ENCODE assay signal across 12 cellular contexts in genomic region chr18:26134110-26134509, GRCh38. TPM values are rescaled to one million over a fixed set of nuclear protein-coding genes. Genes with fewer than 3 reads are reported as not detected.
A peak's percentile ranks its signal among the peaks of the same experiment; 100 is the strongest.
DNase-seq lines count a peak whose midpoint lies in the region; ATAC-seq and TF ChIP-seq lines count a peak whose summit lies in the region.
"Had no signal": no experiment of that assay in that cellular context is flagged by ENCODE, and none has a peak within 500 bp of the region (broad histone marks: within the 10 kb centered on the region; RNA-seq: fewer than 3 reads in every experiment).

No MANE protein-coding gene starts in this region.

- no peaks in the 10 kb centered on the region for H3F3A ChIP-seq in GM23338 (replicated peaks; ENCODE audit: low read depth)

- intact Hi-C loops in CD8-positive, alpha-beta T cell (cut with DNase I, micrococcal nuclease) = loop anchor here in 1 of 2 experiments (5.0 kb wide), 1 partner anchor 42 kb away; the partner anchor contains the start of gene SS18
- intact Hi-C loops in Caco-2 (cut with micrococcal nuclease; ENCODE audit: unreplicated experiment) = no loop called here

- H2AFZ ChIP-seq in GM23338 = peak overlapping the region; percentile 84

- H3K9me3 ChIP-seq in CD8-positive, alpha-beta T cell (ENCODE audit: low read length) = no peaks in the 10 kb centered on the region
- no peaks in the 10 kb centered on the region for H3K9me3 ChIP-seq in Caco-2

- no TSS peak for BruUV-seq in Caco-2 (replicated peaks; lab: Mats Ljungman, UMichigan)

- no peaks in the 10 kb centered on the region for H3K36me3 ChIP-seq in CD8-positive, alpha-beta T cell (ENCODE audit: insufficient read depth, low read length)
- H3K36me3 ChIP-seq in GM23338 (ENCODE audit: insufficient read depth) = no peaks in the 10 kb centered on the region
- no peaks in the 10 kb centered on the region for H3K36me3 ChIP-seq in Caco-2 (ENCODE audit: control insufficient read depth, insufficient read depth, low read length)
- H3K36me3 ChIP-seq: stomach had no signal

- H3K27ac Mint-ChIP-seq in CD8-positive, alpha-beta T cell = peak overlapping the region; percentile 88
- H3K27ac Mint-ChIP-seq in GM23338 = no peak overlapping the region
- H3K27ac Mint-ChIP-seq in activated CD8-positive, alpha-beta T cell treated with anti-CD3 and anti-CD28 coated beads, Interleukin-2, amount 10 ng/mL, durations not matched to agents 7 days and 5 days = peak overlapping the region; percentile 86
- peak overlapping the region; percentile 77 to 95 (median 93) for H3K27ac Mint-ChIP-seq in naive thymus-derived CD8-positive, alpha-beta T cell
- H3K27ac Mint-ChIP-seq in Caco-2 (ENCODE audit: unreplicated experiment) = no peak overlapping the region
- H3K27ac Mint-ChIP-seq: brain had no signal

- H3K36me3 Mint-ChIP-seq in CD8-positive, alpha-beta T cell = no peaks in the 10 kb centered on the region
- no peaks in the 10 kb centered on the region for H3K36me3 Mint-ChIP-seq in GM23338 (ENCODE audit: low read depth)
- no peaks in the 10 kb centered on the region for H3K36me3 Mint-ChIP-seq in activated CD8-positive, alpha-beta T cell treated with anti-CD3 and anti-CD28 coated beads, Interleukin-2, amount 10 ng/mL, durations not matched to agents 7 days and 5 days (ENCODE audit: low read depth)
- peaks cover 0 to 4% (median 0%) of the 10 kb centered on the region in 3 donors for H3K36me3 Mint-ChIP-seq in naive thymus-derived CD8-positive, alpha-beta T cell
- H3K36me3 Mint-ChIP-seq in Caco-2 (ENCODE audit: insufficient read depth, unreplicated experiment) = no peaks in the 10 kb centered on the region
- H3K36me3 Mint-ChIP-seq: brain had no signal

- no peaks in the 10 kb centered on the region for H3K27me3 ChIP-seq in CD8-positive, alpha-beta T cell (ENCODE audit: insufficient read depth, low read length)
- H3K27me3 ChIP-seq in GM23338 (ENCODE audit: insufficient read depth) (peaks cover 5% of the 10 kb centered on the region), Caco-2 (replicated peaks; ENCODE audit: control insufficient read depth, insufficient read depth, low read length) (no peaks in the 10 kb centered on the region)
- H3K27me3 ChIP-seq: stomach had no signal

- H3K27me3 Mint-ChIP-seq in CD8-positive, alpha-beta T cell (ENCODE audit: low read depth) = no peaks in the 10 kb centered on the region
- no peaks in the 10 kb centered on the region for H3K27me3 Mint-ChIP-seq in GM23338 (ENCODE audit: insufficient read depth, low read depth, poor library complexity)
- H3K27me3 Mint-ChIP-seq in activated CD8-positive, alpha-beta T cell treated with anti-CD3 and anti-CD28 coated beads, Interleukin-2, amount 10 ng/mL, durations not matched to agents 7 days and 5 days (ENCODE audit: low read depth) = no peaks in the 10 kb centered on the region
- no peaks in the 10 kb centered on the region for H3K27me3 Mint-ChIP-seq in naive thymus-derived CD8-positive, alpha-beta T cell
- peaks cover 6% of the 10 kb centered on the region for H3K27me3 Mint-ChIP-seq in Caco-2 (ENCODE audit: insufficient read depth, unreplicated experiment)
- H3K27me3 Mint-ChIP-seq: brain had no signal

- H3K4me1 ChIP-seq in CD8-positive, alpha-beta T cell (ENCODE audit: insufficient read depth, low read length) = no peaks in the 10 kb centered on the region
- H3K4me1 ChIP-seq in GM23338 (ENCODE audit: insufficient read depth) (no peaks in the 10 kb centered on the region), Caco-2 (no peaks in the 10 kb centered on the region)
- H3K4me1 ChIP-seq: stomach had no signal

- CTCF ChIA-PET in CD8-positive, alpha-beta T cell (lab: Charles Lee) = interaction anchor here (0.8 kb wide), 1 partner anchor 41 kb away, joined by 3 read pairs; no protein-coding TSS in a partner anchor
- CTCF ChIA-PET in activated CD8-positive, alpha-beta T cell treated with anti-CD3 and anti-CD28 coated beads, Interleukin-2, amount 10 ng/mL, durations not matched to agents 7 days and 5 days (lab: Charles Lee) = no interaction called here
- CTCF ChIA-PET in Caco-2 (lab: Charles Lee) = no interaction called here

- peak overlapping the region; percentile 39 for H3K27ac ChIP-seq in CD8-positive, alpha-beta T cell (ENCODE audit: low read depth, low read length)
- no peak overlapping the region for H3K27ac ChIP-seq in GM23338 (ENCODE audit: low read depth)
- H3K27ac ChIP-seq: stomach had no signal

- no peaks in the 10 kb centered on the region for H3K4me1 Mint-ChIP-seq in CD8-positive, alpha-beta T cell (ENCODE audit: low read depth)
- H3K4me1 Mint-ChIP-seq in GM23338 (peaks cover 8% of the 10 kb centered on the region; the same call in 2 of the 3 replicates), Caco-2 (ENCODE audit: low read depth, unreplicated experiment) (no peaks in the 10 kb centered on the region)
- peaks cover 2% of the 10 kb centered on the region for H3K4me1 Mint-ChIP-seq in activated CD8-positive, alpha-beta T cell treated with anti-CD3 and anti-CD28 coated beads, Interleukin-2, amount 10 ng/mL, durations not matched to agents 7 days and 5 days (ENCODE audit: low read depth)
- H3K4me1 Mint-ChIP-seq in naive thymus-derived CD8-positive, alpha-beta T cell = peaks cover 2 to 11% (median 4%) of the 10 kb centered on the region in 4 donors

- no peaks in the 10 kb centered on the region for H3K79me2 ChIP-seq in GM23338 (replicated peaks; ENCODE audit: insufficient read depth)

- no peaks in the 10 kb centered on the region for H3K9me3 Mint-ChIP-seq in CD8-positive, alpha-beta T cell
- no peaks in the 10 kb centered on the region for H3K9me3 Mint-ChIP-seq in GM23338
- no peaks in the 10 kb centered on the region for H3K9me3 Mint-ChIP-seq in activated CD8-positive, alpha-beta T cell treated with anti-CD3 and anti-CD28 coated beads, Interleukin-2, amount 10 ng/mL, durations not matched to agents 7 days and 5 days (ENCODE audit: insufficient read depth)
- H3K9me3 Mint-ChIP-seq in naive thymus-derived CD8-positive, alpha-beta T cell = peaks cover 0 to 4% (median 0%) of the 10 kb centered on the region in 9 donors
- H3K9me3 Mint-ChIP-seq in Caco-2 (ENCODE audit: unreplicated experiment) = no peaks in the 10 kb centered on the region

- no peak for TF ChIP-seq CTCF in CD8-positive, alpha-beta T cell (IDR thresholded peaks at IDR 0.05)
- TF ChIP-seq CTCF in GM23338 (conservative IDR thresholded peaks at IDR 0.05; ENCODE audit: low read depth in 2 of 2) (no peak), Caco-2 (IDR thresholded peaks at IDR 0.05; ENCODE audit: insufficient read depth in 1 of 2, low read depth in 1 of 2, low read length in 1 of 2, severe bottlenecking in 1 of 2, unreplicated experiment in 1 of 2) (no peak)

- peak in 2 of 7 experiments; percentile 9 to 23 for DNase-seq in CD8-positive, alpha-beta T cell
- DNase-seq in GM23338 (ENCODE audit: low spot score) = no peak
- DNase-seq in activated CD8-positive, alpha-beta T cell treated with anti-CD3 and anti-CD28 coated beads, Interleukin-2, amount 10 ng/mL, durations not matched to agents 7 days and 5 days = no peak
- peak in 4 of 10 donors; percentile 3 to 60 (median 12) for DNase-seq in naive thymus-derived CD8-positive, alpha-beta T cell
- DNase-seq in globus pallidus (ENCODE audit: low spot score) = no peak
- DNase-seq in Caco-2 = no peak
- no peak for DNase-seq in HPDE6-E6E7 (ENCODE audit: extremely low spot score)
- DNase-seq: OCI-M1, stomach had no signal

- H3K9me2 ChIP-seq in GM23338 (ENCODE audit: insufficient read depth) = no peaks in the 10 kb centered on the region

- peak overlapping the region; percentile 53 for H3K4me2 ChIP-seq in GM23338

- POLR2A ChIA-PET in CD8-positive, alpha-beta T cell (lab: Charles Lee) = interaction anchor here (2.0 kb wide), 1 partner anchor 43 kb away, joined by 6 read pairs; no protein-coding TSS in a partner anchor
- POLR2A ChIA-PET in activated CD8-positive, alpha-beta T cell treated with anti-CD3 and anti-CD28 coated beads, Interleukin-2, amount 10 ng/mL, durations not matched to agents 7 days and 5 days (lab: Charles Lee) = interaction anchor here (0.6 kb wide), 1 partner anchor 40 kb away, joined by 3 read pairs; no protein-coding TSS in a partner anchor
- POLR2A ChIA-PET in naive thymus-derived CD8-positive, alpha-beta T cell (lab: Charles Lee) = interaction anchor here (1.5 kb wide), 2 partner anchors 43 to 92 kb away, joined by 4 to 6 read pairs; partner anchors contain the start of genes SS18 and TAF4B
- POLR2A ChIA-PET in Caco-2 (lab: Charles Lee) = no interaction called here

- ATAC-seq in CD8-positive, alpha-beta T cell = peak; percentile 49
- ATAC-seq in GM23338 = no peak
- ATAC-seq in activated CD8-positive, alpha-beta T cell treated with anti-CD3 and anti-CD28 coated beads, Interleukin-2, amount 10 ng/mL, durations not matched to agents 7 days and 5 days = peak; percentile 55
- peak; percentile 54 to 65 for ATAC-seq in naive thymus-derived CD8-positive, alpha-beta T cell

- no peak overlapping the region for H3K4me3 ChIP-seq in CD8-positive, alpha-beta T cell (ENCODE audit: low read depth, low read length)
- H3K4me3 ChIP-seq in GM23338 (peak overlapping the region; percentile 32; the same call in 1 of the 2 replicates), Caco-2 (ENCODE audit: low read depth, low read length) (no peak overlapping the region)

- no peaks in the 10 kb centered on the region for H4K20me1 ChIP-seq in GM23338 (replicated peaks; ENCODE audit: insufficient read depth)

- peak overlapping the region; percentile 77 for H3K4me3 Mint-ChIP-seq in CD8-positive, alpha-beta T cell
- peak overlapping the region; percentile 25; the same call in 2 of the 3 replicates for H3K4me3 Mint-ChIP-seq in GM23338
- peak overlapping the region; percentile 76 for H3K4me3 Mint-ChIP-seq in activated CD8-positive, alpha-beta T cell treated with anti-CD3 and anti-CD28 coated beads, Interleukin-2, amount 10 ng/mL, durations not matched to agents 7 days and 5 days
- peak overlapping the region; percentile 74 to 88 (median 80) for H3K4me3 Mint-ChIP-seq in naive thymus-derived CD8-positive, alpha-beta T cell
- H3K4me3 Mint-ChIP-seq in Caco-2 (ENCODE audit: unreplicated experiment) = no peak overlapping the region
- H3K4me3 Mint-ChIP-seq: brain had no signal

RNA-seq across cellular contexts. Expression of gene PSMA8, which starts 0.4 kb away (rescaled TPM):
- under 1 TPM in 1 of 2 experiments, not detected in 1; 0.25 TPM for total RNA-seq in CD8-positive, alpha-beta T cell
- not detected in 2 replicates for total RNA-seq in GM23338 (2014; rRNA removed; shearing (Covaris generic))
- polyA plus RNA-seq in GM23338 (2016; fragmentation: Nextera tagmentation; extraction: Ambion mirVana) = not detected in 2 replicates
- total RNA-seq in activated CD8-positive, alpha-beta T cell treated with anti-CD3 and anti-CD28 coated beads, Interleukin-2, amount 10 ng/mL, durations not matched to agents 7 days and 5 days = 1 to 10 TPM; 1.2 TPM
- 1 to 10 TPM; 1.4 to 1.7 TPM for total RNA-seq in naive thymus-derived CD8-positive, alpha-beta T cell
- 1 to 10 TPM; 2.1 to 3.5 (median 2.7) TPM for polyA plus RNA-seq in naive thymus-derived CD8-positive, alpha-beta T cell
- total RNA-seq in Caco-2 (2022) = not detected in 2 replicates
- total RNA-seq: mesenteric fat pad, posterior vena cava, stomach had no signal

RNA-seq across cellular contexts. Expression of gene SS18, which starts 43.7 kb away (rescaled TPM):
- total RNA-seq in CD8-positive, alpha-beta T cell = 10 to 100 TPM; 40.4 to 42.1 TPM
- 139 and 148 TPM in 2 replicates for total RNA-seq in GM23338 (2014; rRNA removed; shearing (Covaris generic))
- 33.4 and 41.3 TPM in 2 replicates for polyA plus RNA-seq in GM23338 (2016; fragmentation: Nextera tagmentation; extraction: Ambion mirVana)
- total RNA-seq in activated CD8-positive, alpha-beta T cell treated with anti-CD3 and anti-CD28 coated beads, Interleukin-2, amount 10 ng/mL, durations not matched to agents 7 days and 5 days = 10 to 100 TPM; 59.3 to 64.5 TPM
- 10 to 100 TPM; 83.7 to 85.7 TPM for total RNA-seq in naive thymus-derived CD8-positive, alpha-beta T cell
- polyA plus RNA-seq in naive thymus-derived CD8-positive, alpha-beta T cell = 10 to 100 TPM; 28.3 to 36.4 (median 29.8) TPM
- 34.5 and 34.6 TPM in 2 replicates for total RNA-seq in Caco-2 (2022)

Comparison
In these comparisons a context has a peak if more than half of its experiments do, and no peak if none do; other contexts are left out.
1. H3K27ac Mint-ChIP-seq: peak in CD8-positive, alpha-beta T cell (single experiment), activated CD8-positive, alpha-beta T cell treated with anti-CD3 and anti-CD28 coated beads, Interleukin-2, amount 10 ng/mL, durations not matched to agents 7 days and 5 days (single experiment) and naive thymus-derived CD8-positive, alpha-beta T cell (10 of 10); none in GM23338 (single experiment) and Caco-2 (single experiment).